Comparison of ENCODE assay signal across 28 cellular contexts in the genomic region with DNA sequence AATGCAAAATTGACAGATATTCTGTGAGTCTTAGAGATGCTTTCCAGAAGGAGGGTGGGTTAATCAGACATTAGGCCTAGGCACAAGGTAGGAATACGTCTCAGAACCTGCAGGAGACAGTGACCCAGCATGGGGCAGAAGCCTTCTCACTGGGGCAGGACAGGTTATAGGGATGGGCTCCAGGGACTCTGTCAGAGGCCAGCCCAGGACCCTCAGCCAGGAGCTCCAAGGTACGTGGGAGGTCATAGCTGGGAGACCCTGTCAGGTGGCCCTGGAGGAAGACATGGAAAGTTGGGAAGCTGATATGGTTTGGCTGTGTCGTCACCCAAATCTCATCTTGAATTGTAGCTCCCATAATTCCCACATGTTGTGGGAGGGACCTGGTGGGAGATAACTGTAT.
"Had no signal": no experiment of that assay in that cellular context is flagged by ENCODE, and none has a peak within 500 bp of the region (broad histone marks: within the 10 kb centered on the region; RNA-seq: fewer than 3 reads in every experiment).

No MANE protein-coding gene starts in this region.

- H3K36me3 ChIP-seq: left lung, neural progenitor cell, neutrophil, pancreas, prostate gland, sigmoid colon, spleen, suprapubic skin, thoracic aorta, tibial artery, uterus had no signal

- H3K9me3 ChIP-seq: left lung, neutrophil, pancreas, prostate gland, sigmoid colon, suprapubic skin, thoracic aorta, tibial artery, uterus had no signal

- H3K4me3 ChIP-seq: hepatocyte, left lung, lung, neural progenitor cell, pancreas, prostate gland, sigmoid colon, spleen, suprapubic skin, thoracic aorta, tibial artery, uterus had no signal

- H2AFZ ChIP-seq: hepatocyte, neural progenitor cell had no signal

- H3K79me2 ChIP-seq: hepatocyte had no signal

- H3K27me3 ChIP-seq: hepatocyte, left lung, neural progenitor cell, neutrophil, pancreas, sigmoid colon, suprapubic skin, tibial artery, uterus had no signal

- H3K4me1 ChIP-seq: left lung, neural progenitor cell, prostate gland, sigmoid colon, spleen, suprapubic skin, tibial artery, uterus had no signal

- H3K9ac ChIP-seq: neural progenitor cell had no signal

- H3K4me2 ChIP-seq: hepatocyte, neural progenitor cell had no signal

- ATAC-seq: natural killer cell; stimulated activated effector memory CD8-positive, alpha-beta T cell treated with anti-CD3 and anti-CD28 coated beads, Interleukin-12 subunit alpha, Interleukin-12 subunit beta, amount 100 ng/mL, for 72 hours had no signal

- DNase-seq: kidney glomerular epithelial cell; left cardiac atrium; left lung; mesendoderm; naive B cell; natural killer cell; nephron progenitor cell; occipital lobe; posterior cingulate gyrus; retina; right cardiac atrium; sigmoid colon; small intestine; spleen; stimulated activated CD4-positive, alpha-beta T cell treated with anti-CD3 and anti-CD28 coated beads, Interleukin-4, amount 100 ng/mL, for 24 hours; stimulated activated naive CD4-positive, alpha-beta T cell; tibial artery; trophoblast cell; uterus had no signal

- H3K27ac ChIP-seq: hepatocyte, left lung, neural progenitor cell, neutrophil, prostate gland, sigmoid colon, spleen, suprapubic skin, thoracic aorta, tibial artery, uterus had no signal
